Comparison of ENCODE assay signal across 19 cellular contexts in the genomic region with DNA sequence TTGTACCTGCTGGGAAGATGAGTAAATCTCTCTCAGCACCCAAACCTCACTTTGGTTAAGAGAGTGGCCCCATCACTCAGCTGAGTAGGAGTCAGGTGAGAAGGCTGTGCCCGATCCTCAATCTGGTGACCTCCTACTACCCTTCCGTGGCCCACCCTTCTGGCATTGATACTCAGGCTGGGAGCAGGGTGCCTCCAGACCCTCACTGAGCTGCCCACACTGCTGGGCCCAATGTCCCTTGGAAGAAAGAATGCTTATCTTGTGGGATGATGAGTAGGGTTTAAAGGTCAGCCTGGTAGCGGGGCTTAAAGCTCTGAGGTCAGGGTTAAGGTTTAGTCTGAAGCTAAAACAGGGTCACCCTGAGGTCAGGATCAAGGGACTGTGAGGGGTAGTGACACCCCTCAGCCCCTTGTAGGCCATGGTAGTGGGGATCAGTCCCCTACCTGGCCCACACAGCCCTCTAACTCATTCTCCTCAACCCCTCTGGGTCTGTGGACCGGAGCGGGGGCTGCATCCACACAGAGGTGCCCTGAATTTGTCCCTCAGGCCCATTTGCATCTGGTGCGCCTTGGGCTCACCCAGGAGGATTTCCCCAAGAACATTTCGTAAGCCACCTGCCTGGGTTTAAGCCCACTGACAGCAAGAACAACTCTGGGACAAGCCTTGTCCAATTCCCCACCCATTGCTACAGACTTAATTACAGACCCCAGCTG.
DNase-seq lines count a peak whose midpoint lies in the region; ATAC-seq and TF ChIP-seq lines count a peak whose summit lies in the region.
"Had no signal": no experiment of that assay in that cellular context is flagged by ENCODE, and none has a peak within 500 bp of the region (broad histone marks: within the 10 kb centered on the region; RNA-seq: fewer than 3 reads in every experiment).

No MANE protein-coding gene starts in this region.

- no peak overlapping the region for H3K27ac Mint-ChIP-seq in GM23338

- no peak overlapping the region for H3K4me2 ChIP-seq in GM23338
- H3K4me2 ChIP-seq: A549 had no signal

- no peaks in the 10 kb centered on the region for H3K79me2 ChIP-seq in GM23338 (replicated peaks; ENCODE audit: insufficient read depth)

- H3K4me1 Mint-ChIP-seq in GM23338, result no peaks in the 10 kb centered on the region; the same call in 2 of the 3 replicates

- no peak overlapping the region for H2AFZ ChIP-seq in GM23338

- in situ Hi-C loops in transverse colon (cut with MboI; ENCODE audit: low pct_ligation_motif_present in 1 of 4, low pct_unique_long_range_greater_than_20kb in 1 of 4, low sequenced_read_pairs in 3 of 4), result no loop called here

- H3K4me1 ChIP-seq in right atrium auricular region, result no peaks in the 10 kb centered on the region
- H3K4me1 ChIP-seq in transverse colon, result no peaks in the 10 kb centered on the region
- no peaks in the 10 kb centered on the region for H3K4me1 ChIP-seq in GM23338 (ENCODE audit: insufficient read depth)
- H3K4me1 ChIP-seq: A549 had no signal

- peaks cover 6% of the 10 kb centered on the region for H3K27me3 Mint-ChIP-seq in GM23338 (ENCODE audit: insufficient read depth, low read depth, poor library complexity)

- DNase-seq in right atrium auricular region (ENCODE audit: low spot score), result peak; percentile 30
- DNase-seq in left cardiac atrium, result no peak
- peak; percentile 31 for DNase-seq in islet precursor cell
- DNase-seq in sciatic nerve (ENCODE audit: low spot score), result peak; percentile 19
- DNase-seq in transverse colon, result no peak
- DNase-seq in GM23338 (ENCODE audit: low spot score), result no peak
- DNase-seq: DMS 273 treated with DMSO at 0.1 percent for 48 hours, GDM1, NCI-H1092, NCI-H2081 treated with DMSO at 0.1 percent for 48 hours, NCI-H510A, NCI-H774, PC-3 had no signal

- no peaks in the 10 kb centered on the region for H3K9me3 ChIP-seq in right atrium auricular region
- H3K9me3 ChIP-seq in transverse colon, result no peaks in the 10 kb centered on the region
- H3K9me3 ChIP-seq: A549 had no signal

- H3K27me3 ChIP-seq in right atrium auricular region (no peaks in the 10 kb centered on the region), transverse colon (no peaks in the 10 kb centered on the region), GM23338 (ENCODE audit: insufficient read depth) (no peaks in the 10 kb centered on the region)

- H3K27ac ChIP-seq in right atrium auricular region, result no peak overlapping the region
- H3K27ac ChIP-seq in transverse colon, result no peak overlapping the region
- no peak overlapping the region for H3K27ac ChIP-seq in GM23338 (ENCODE audit: low read depth)
- H3K27ac ChIP-seq: A549, C4-2B, RWPE1 had no signal

- ATAC-seq in left cardiac atrium, result no peak
- no peak for ATAC-seq in sciatic nerve
- no peak for ATAC-seq in HG03432 (IDR thresholded peaks at IDR 0.05; ENCODE audit: unreplicated experiment)
- ATAC-seq in GM23338, result no peak
- ATAC-seq: A549, GM12878, HCT116, PC-3 had no signal

- H3F3A ChIP-seq in GM23338 (replicated peaks; ENCODE audit: low read depth), result no peaks in the 10 kb centered on the region

- H3K36me3 Mint-ChIP-seq in GM23338 (ENCODE audit: low read depth), result peaks cover 5% of the 10 kb centered on the region

- no peaks in the 10 kb centered on the region for H3K36me3 ChIP-seq in right atrium auricular region
- H3K36me3 ChIP-seq in transverse colon, result no peaks in the 10 kb centered on the region
- H3K36me3 ChIP-seq in GM23338 (ENCODE audit: insufficient read depth), result no peaks in the 10 kb centered on the region

- peaks cover 4% of the 10 kb centered on the region; the same call in 1 of the 2 replicates for H3K9me2 ChIP-seq in GM23338 (ENCODE audit: insufficient read depth)

- no peaks in the 10 kb centered on the region for H4K20me1 ChIP-seq in GM23338 (replicated peaks; ENCODE audit: insufficient read depth)

- 86% methylated on average over 7 of the region's 7 CpGs; no CpG with 5 or more reads in 1 of the 2 donors for WGBS in transverse colon (ENCODE audit: low coverage in 1 of 2), 2 donors

- no peak for TF ChIP-seq POLR2A in transverse colon (IDR thresholded peaks at IDR 0.05)

- H3K9me3 Mint-ChIP-seq in GM23338, result peaks cover 6% of the 10 kb centered on the region

- intact Hi-C loops in left cardiac atrium (cut with DNase I) (no loop called here), sciatic nerve (cut with DNase I) (no loop called here), transverse colon (cut with DNase I; ENCODE audit: low total_unique reads) (no loop called here)

- no peak overlapping the region for H3K4me3 ChIP-seq in right atrium auricular region
- H3K4me3 ChIP-seq in transverse colon, result no peak overlapping the region
- no peak overlapping the region for H3K4me3 ChIP-seq in GM23338
- H3K4me3 ChIP-seq: A549, GM12878 had no signal

- TF ChIP-seq CTCF in right atrium auricular region (IDR thresholded peaks at IDR 0.05), result no peak
- no peak for TF ChIP-seq CTCF in transverse colon (IDR thresholded peaks at IDR 0.05)
- TF ChIP-seq CTCF in GM23338 (conservative IDR thresholded peaks at IDR 0.05; ENCODE audit: low read depth in 2 of 2), result no peak

- no peak overlapping the region for H3K4me3 Mint-ChIP-seq in GM23338

- TF ChIP-seq EP300 in transverse colon (IDR thresholded peaks at IDR 0.05; ENCODE audit: low read depth), result no peak

TF ChIP-seq in GM23338, 12 proteins besides CTCF, POLR2A, EP300 and RAD21 (continues in another document):
- TF ChIP-seq JUNB (IDR thresholded peaks at IDR 0.05; ENCODE audit: unreplicated experiment) (no peak), EZH2phosphoT487 (IDR thresholded peaks at IDR 0.05; ENCODE audit: unreplicated experiment) (no peak), STAT1 (IDR thresholded peaks at IDR 0.05; ENCODE audit: unreplicated experiment) (no peak), ZNF114 (CRISPR knock-in tag; IDR thresholded peaks at IDR 0.05) (no peak), REST (IDR thresholded peaks at IDR 0.05; ENCODE audit: unreplicated experiment) (no peak), POLR2AphosphoS5 (IDR thresholded peaks at IDR 0.05; ENCODE audit: low read depth) (no peak), ETS1 (IDR thresholded peaks at IDR 0.05) (no peak), EZH2 (IDR thresholded peaks at IDR 0.05; ENCODE audit: low read depth, unreplicated experiment) (no peak), NANOG (IDR thresholded peaks at IDR 0.05; ENCODE audit: borderline replicate concordance) (no peak), CREB1 (CRISPR knock-in tag; IDR thresholded peaks at IDR 0.05; ENCODE audit: low read depth) (no peak), ZNF331 (CRISPR knock-in tag; IDR thresholded peaks at IDR 0.05; ENCODE audit: low read depth) (no peak)

Comparison
In these comparisons a context has a peak if more than half of its experiments do, and no peak if none do; other contexts are left out.
1. DNase-seq: peak in right atrium auricular region (single experiment), islet precursor cell (single experiment) and sciatic nerve (single experiment); none in left cardiac atrium (single experiment), transverse colon (single experiment) and GM23338 (single experiment).